Comparison of ENCODE assay signal across 26 cellular contexts in genomic region chr4:8262637-8263322, GRCh38. TPM values are rescaled to one million over a fixed set of nuclear protein-coding genes. Genes with fewer than 3 reads are reported as not detected.
A peak's percentile ranks its signal among the peaks of the same experiment; 100 is the strongest.
DNase-seq lines count a peak whose midpoint lies in the region; ATAC-seq, FAIRE-seq and TF ChIP-seq lines count a peak whose summit lies in the region.
"Had no signal": no experiment of that assay in that cellular context is flagged by ENCODE, and none has a peak within 500 bp of the region (broad histone marks: within the 10 kb centered on the region; RNA-seq: fewer than 3 reads in every experiment).

No MANE protein-coding gene starts in this region.

- H3K23ac ChIP-seq in mesenchymal stem cell (ENCODE audit: low read length in 2 of 2) = no peak overlapping the region

- H2BK120ac ChIP-seq in mesenchymal stem cell (ENCODE audit: low read depth, low read length) = peak overlapping the region; percentile 62

- no peak overlapping the region for H3K9ac ChIP-seq in mesenchymal stem cell (ENCODE audit: low read length)
- H3K9ac ChIP-seq: SK-N-SH had no signal

- peaks cover 12% of the 10 kb centered on the region; the same call in 1 of the 2 replicates for H3K4me1 Mint-ChIP-seq in WTC11

- peak overlapping the region; percentile 1 for H2AK5ac ChIP-seq in mesenchymal stem cell (ENCODE audit: low read length, severe bottlenecking)

- H3K36me3 Mint-ChIP-seq in WTC11 = no peaks in the 10 kb centered on the region
- H3K36me3 Mint-ChIP-seq: CD4-positive, CD25-positive, alpha-beta regulatory T cell had no signal

- no peak overlapping the region for H3K4me3 ChIP-seq in heart left ventricle
- H3K4me3 ChIP-seq in mesenchymal stem cell (ENCODE audit: insufficient read depth in 1 of 2, low read depth in 1 of 2, low read length in 2 of 2) = no peak overlapping the region
- H3K4me3 ChIP-seq: Peyer's patch had no signal

- no peak overlapping the region for H2AFZ ChIP-seq in mesenchymal stem cell (ENCODE audit: low read depth, low read length)

- H3K14ac ChIP-seq in mesenchymal stem cell (ENCODE audit: low read length in 2 of 2) = peak overlapping the region in 1 of 2 experiments; percentile 80

- H3K18ac ChIP-seq in mesenchymal stem cell (ENCODE audit: low read depth in 1 of 2, low read length in 2 of 2) = peak overlapping the region; percentile 3 to 67

- H3K27me3 Mint-ChIP-seq in WTC11 (ENCODE audit: low read depth) = no peaks in the 10 kb centered on the region; the same call in 1 of the 2 replicates

- ATAC-seq in Right ventricle myocardium inferior (no peak), heart left ventricle (no peak), WTC11 (peak; percentile 16; the same call in 1 of the 2 replicates), HG02938 (IDR thresholded peaks at IDR 0.05; ENCODE audit: unreplicated experiment) (no peak), GM19328 (IDR thresholded peaks at IDR 0.05; ENCODE audit: unreplicated experiment) (no peak)

- H3K4me2 ChIP-seq in mesenchymal stem cell (ENCODE audit: low read length, poor library complexity, severe bottlenecking) = no peak overlapping the region
- H3K4me2 ChIP-seq: SK-N-SH had no signal

- no peak for TF ChIP-seq POLR2A in heart left ventricle (IDR thresholded peaks at IDR 0.05)

- no peak overlapping the region for H3K27ac ChIP-seq in heart left ventricle
- H3K27ac ChIP-seq in mesenchymal stem cell (ENCODE audit: low read length, poor library complexity, severe bottlenecking) = no peak overlapping the region
- H3K27ac ChIP-seq: 22Rv1, Peyer's patch had no signal

- H2BK15ac ChIP-seq in mesenchymal stem cell (ENCODE audit: low read depth, poor library complexity, severe bottlenecking) = no peak overlapping the region

- no peak overlapping the region for H2BK5ac ChIP-seq in mesenchymal stem cell (ENCODE audit: low read depth, low read length, poor library complexity, severe bottlenecking)

- peak overlapping the region; percentile 70 for H4K91ac ChIP-seq in mesenchymal stem cell (ENCODE audit: low read length)

- H4K8ac ChIP-seq in mesenchymal stem cell (ENCODE audit: low read length) = peak overlapping the region; percentile 73

- no peak overlapping the region for H3K4me3 Mint-ChIP-seq in WTC11
- H3K4me3 Mint-ChIP-seq: CD4-positive, CD25-positive, alpha-beta regulatory T cell had no signal

- H3K27me3 ChIP-seq in heart left ventricle (no peaks in the 10 kb centered on the region), mesenchymal stem cell (ENCODE audit: control insufficient read depth in 1 of 2, insufficient read depth in 1 of 2, low read length in 2 of 2) (peaks cover 0 to 9% of the 10 kb centered on the region in 2 experiments)
- H3K27me3 ChIP-seq: BE2C, Peyer's patch had no signal

- 85 to 95% (median 90%) methylated on average over 10 to 23 of the region's 23 CpGs for WGBS in heart left ventricle, 4 donors
- WGBS in mesenchymal stem cell = 80% methylated on average over 23 of the region's 23 CpGs

- H3K4me1 ChIP-seq in heart left ventricle (peaks cover 3 to 18% (median 12%) of the 10 kb centered on the region in 12 donors), mesenchymal stem cell (ENCODE audit: control insufficient read depth, insufficient read depth, low read depth, low read length) (peaks cover 44% of the 10 kb centered on the region)
- H3K4me1 ChIP-seq: Peyer's patch had no signal

- H3K9me3 Mint-ChIP-seq in WTC11 = no peaks in the 10 kb centered on the region

- FAIRE-seq in D721Med (lab: Jason Lieb, UNC) = no peak
- FAIRE-seq: H54 had no signal

- DNase-seq in Right ventricle myocardium inferior (ENCODE audit: missing footprints) (peak; percentile 54), heart left ventricle (no peak), WTC11 (ENCODE audit: low spot score) (no peak), mesenchymal stem cell (no peak), D721Med (ENCODE audit: insufficient read length, low spot score) (no peak), pons (ENCODE audit: low spot score) (no peak)
- DNase-seq: ACHN; BE2C; CD4-positive, CD25-positive, alpha-beta regulatory T cell; Karpas-422; NCI-H1092 treated with DMSO at 0.1 percent for 48 hours; NCI-H1436; NCI-H187; NCI-H2081 treated with DMSO at 0.1 percent for 48 hours; NCI-H2171; NCI-H226; NCI-H510A; NCI-H69; Peyer's patch; SK-N-SH; SW 1271 had no signal

- no peaks in the 10 kb centered on the region for H3K79me1 ChIP-seq in mesenchymal stem cell (replicated peaks; ENCODE audit: low read length, poor library complexity, severe bottlenecking)

- CTCF ChIA-PET in WTC11 (lab: Charles Lee) = no interaction called here

- H2BK12ac ChIP-seq in mesenchymal stem cell (ENCODE audit: low read length in 2 of 2) = peak overlapping the region in 1 of 2 experiments; percentile 87

- peak overlapping the region in 1 of 2 experiments; percentile 1 for H3K4ac ChIP-seq in mesenchymal stem cell (ENCODE audit: low read depth in 1 of 2, low read length in 2 of 2)

- TF ChIP-seq CTCF in heart left ventricle (IDR thresholded peaks at IDR 0.05) (no peak), WTC11 (IDR thresholded peaks at IDR 0.05) (no peak), D721Med (IDR thresholded peaks at IDR 0.05; ENCODE audit: insufficient read depth, missing control alignments) (no peak)

- intact Hi-C loops in Right ventricle myocardium inferior (cut with DNase I) (no loop called here), heart left ventricle (cut with DNase I) (loop anchor here in 1 of 10 donors (5.0 kb wide), 1 partner anchor 140 kb away; no protein-coding TSS in a partner anchor)

- no peak overlapping the region for H3K27ac Mint-ChIP-seq in WTC11
- H3K27ac Mint-ChIP-seq: CD4-positive, CD25-positive, alpha-beta regulatory T cell had no signal

- H3K36me3 ChIP-seq in heart left ventricle = no peaks in the 10 kb centered on the region
- H3K36me3 ChIP-seq in mesenchymal stem cell (ENCODE audit: control insufficient read depth in 1 of 2, insufficient read depth in 2 of 2, low read depth in 1 of 2, low read length in 2 of 2) = no peaks in the 10 kb centered on the region
- H3K36me3 ChIP-seq: BE2C, Peyer's patch had no signal

- POLR2A ChIA-PET in WTC11 (lab: Charles Lee) = no interaction called here

- H3K9me3 ChIP-seq in heart left ventricle = no peaks in the 10 kb centered on the region
- H3K9me3 ChIP-seq in mesenchymal stem cell (ENCODE audit: control insufficient read depth, low read length) = no peaks in the 10 kb centered on the region
- H3K9me3 ChIP-seq: BE2C, Peyer's patch, SK-N-SH had no signal

TF ChIP-seq in WTC11, 78 proteins besides CTCF, POLR2A, EP300 and RAD21 (continues in another document):
- TF ChIP-seq CBFB (CRISPR knock-in tag; IDR thresholded peaks at IDR 0.05; ENCODE audit: low read depth) (no peak), GRHL2 (CRISPR knock-in tag; IDR thresholded peaks at IDR 0.05; ENCODE audit: insufficient replicate concordance, severe bottlenecking) (no peak), ZNF425 (CRISPR knock-in tag; conservative IDR thresholded peaks at IDR 0.05) (no peak), SP1 (CRISPR knock-in tag; conservative IDR thresholded peaks at IDR 0.05) (no peak), PRRX2 (CRISPR knock-in tag; IDR thresholded peaks at IDR 0.05) (no peak), ZNF423 (CRISPR knock-in tag; IDR thresholded peaks at IDR 0.05) (no peak), ZNF532 (CRISPR knock-in tag; IDR thresholded peaks at IDR 0.05; ENCODE audit: borderline replicate concordance) (no peak)

RNA-seq across cellular contexts. Expression of gene HTRA3, which starts 6.8 kb away (rescaled TPM):
- total RNA-seq in Right ventricle myocardium inferior (131 TPM), heart left ventricle (10 to 100 TPM; 26.8 to 84.6 (median 55.0) TPM), WTC11 (2021) (2.3 to 5.5 TPM (median 4.8 TPM) in 3 replicates)
- polyA plus RNA-seq in heart left ventricle = 10 to 100 TPM; 28.9 to 50.1 TPM
- 88.3 TPM for polyA plus RNA-seq in mesenchymal stem cell (2013, experiment 1 of 2)
- polyA plus RNA-seq in mesenchymal stem cell (2013, experiment 2 of 2) = 87.5 TPM
- total RNA-seq: CD4-positive, CD25-positive, alpha-beta regulatory T cell; OCI-LY7 had no signal
- polyA plus RNA-seq: CD4-positive, CD25-positive, alpha-beta regulatory T cell had no signal
